Comparison of ENCODE assay signal across 24 cellular contexts in genomic region chr10:106643521-106643920, GRCh38.
DNase-seq lines count a peak whose midpoint lies in the region; ATAC-seq, FAIRE-seq and TF ChIP-seq lines count a peak whose summit lies in the region.
"Had no signal": no experiment of that assay in that cellular context is flagged by ENCODE, and none has a peak within 500 bp of the region (broad histone marks: within the 10 kb centered on the region; RNA-seq: fewer than 3 reads in every experiment).

No MANE protein-coding gene starts in this region.

- no peak overlapping the region for H2AFZ ChIP-seq in GM12878 (ENCODE audit: control insufficient read depth, low read depth, low read length)

- RAD21 ChIA-PET in GM12878 (lab: Charles Lee; ENCODE audit: unreplicated experiment) = no interaction called here

- H3K9me3 ChIP-seq in GM12878 (replicated peaks; ENCODE audit: control insufficient read depth, insufficient read depth, low read length) = no peaks in the 10 kb centered on the region
- H3K9me3 ChIP-seq: BLaER1 treated with 17β-estradiol and CSF1 and Interleukin-3, amounts not matched to agents 10 nM and 100 nM; Caco-2 had no signal

- no peaks in the 10 kb centered on the region for H3K79me2 ChIP-seq in GM12878 (ENCODE audit: control insufficient read depth, insufficient read depth, low read length)

- no peak overlapping the region for H3K4me3 ChIP-seq in GM12878
- H3K4me3 ChIP-seq: BLaER1 treated with 17β-estradiol and CSF1 and Interleukin-3, amounts not matched to agents 10 nM and 100 nM had no signal

- no peak overlapping the region for H3K4me3 Mint-ChIP-seq in glutamatergic neuron (ENCODE audit: unreplicated experiment)
- H3K4me3 Mint-ChIP-seq in endothelial cell (ENCODE audit: unreplicated experiment) = no peak overlapping the region
- H3K4me3 Mint-ChIP-seq: B cell; CD4-positive, alpha-beta T cell; CD8-positive, alpha-beta T cell had no signal

- H3K27me3 Mint-ChIP-seq in glutamatergic neuron (ENCODE audit: unreplicated experiment) (peaks cover 3% of the 10 kb centered on the region), endothelial cell (ENCODE audit: unreplicated experiment) (no peaks in the 10 kb centered on the region)
- H3K27me3 Mint-ChIP-seq: B cell; CD4-positive, alpha-beta T cell had no signal

- no peak for TF ChIP-seq RAD21 in GM12878 (IDR thresholded peaks at IDR 0.05; ENCODE audit: insufficient read depth, low read depth, low read length)

- FAIRE-seq in GM12878 (lab: Jason Lieb, UNC) = no peak
- FAIRE-seq: A204.1, D721Med, G401.6, GM12892, GM18507 had no signal

- 2% methylated on average over 2 of the region's 2 CpGs for whole genome bisulfite sequencing in GM12878 (ENCODE audit: insufficient coverage, insufficient replicate concordance, low lambda C conversion rate, missing lambda C conversion rate)

- no peaks in the 10 kb centered on the region for H4K20me1 ChIP-seq in GM12878 (ENCODE audit: control insufficient read depth, insufficient read depth)
- H4K20me1 ChIP-seq: BLaER1 treated with 17β-estradiol and CSF1 and Interleukin-3, amounts not matched to agents 10 nM and 100 nM had no signal

- H3K36me3 Mint-ChIP-seq in glutamatergic neuron (ENCODE audit: unreplicated experiment) (no peaks in the 10 kb centered on the region), endothelial cell (ENCODE audit: low read depth, unreplicated experiment) (no peaks in the 10 kb centered on the region)
- H3K36me3 Mint-ChIP-seq: CD8-positive, alpha-beta T cell had no signal

- no peak overlapping the region for H3K4me2 ChIP-seq in GM12878 (ENCODE audit: control insufficient read depth, insufficient read depth)
- H3K4me2 ChIP-seq: BLaER1 treated with 17β-estradiol and CSF1 and Interleukin-3, amounts not matched to agents 10 nM and 100 nM had no signal

- H3K36me3 ChIP-seq in GM12878 (ENCODE audit: control insufficient read depth in 2 of 2, insufficient read depth in 2 of 2, low read length in 1 of 2) = no peaks in the 10 kb centered on the region
- H3K36me3 ChIP-seq: BLaER1 treated with 17β-estradiol and CSF1 and Interleukin-3, amounts not matched to agents 10 nM and 100 nM had no signal

- intact Hi-C loops in GM12878 (cut with micrococcal nuclease; ENCODE audit: unreplicated experiment) = no loop called here
- intact Hi-C loops in sciatic nerve (cut with DNase I) = no loop called here

- peak; percentile 28; the same call in 1 of the 3 replicates for ATAC-seq in GM12878
- ATAC-seq in sciatic nerve = no peak
- ATAC-seq: CD8-positive, alpha-beta T cell had no signal

- H3K9ac ChIP-seq in GM12878 (ENCODE audit: control insufficient read depth, insufficient read depth, low read length) = no peak overlapping the region
- H3K9ac ChIP-seq: BLaER1 treated with 17β-estradiol and CSF1 and Interleukin-3, amounts not matched to agents 10 nM and 100 nM had no signal

- H3K27ac Mint-ChIP-seq in glutamatergic neuron (ENCODE audit: unreplicated experiment) = peak overlapping the region; percentile 79
- no peak overlapping the region for H3K27ac Mint-ChIP-seq in endothelial cell (ENCODE audit: unreplicated experiment)
- H3K27ac Mint-ChIP-seq: B cell; CD4-positive, alpha-beta T cell; CD8-positive, alpha-beta T cell had no signal

- peaks cover 0 to 2% of the 10 kb centered on the region in 2 experiments; a peak in 2 of 4 replicates for H3K27me3 ChIP-seq in GM12878 (replicated peaks in 1 of 2; ENCODE audit: control insufficient read depth in 2 of 2, insufficient read depth in 2 of 2, low read length in 1 of 2)
- H3K27me3 ChIP-seq: BLaER1 treated with 17β-estradiol and CSF1 and Interleukin-3, amounts not matched to agents 10 nM and 100 nM had no signal

- CTCF ChIA-PET in GM12878 (lab: Yijun Ruan, JAX) = interaction anchor here (0.9 to 1.6 kb wide), 4 partner anchors 10 to 63 kb away, joined by 3 to 6 read pairs (median 4); no protein-coding TSS in a partner anchor

- SMC1A ChIA-PET in GM12878 (lab: Charles Lee; ENCODE audit: uncharacterized antibody, unreplicated experiment) = interaction anchor here (0.9 to 2.7 kb wide), 6 partner anchors 11 to 28 kb away, joined by 3 to 9 read pairs (median 5); no protein-coding TSS in a partner anchor

- no TSS peak for BruUV-seq in GM12878 (replicated peaks; lab: Mats Ljungman, UMichigan)

- in situ Hi-C loops in GM12878 (cut with MboI) = no loop called here

- H3K27ac ChIP-seq in GM12878 (ENCODE audit: control insufficient read depth, insufficient read depth) = no peak overlapping the region
- H3K27ac ChIP-seq: BLaER1 treated with 17β-estradiol and CSF1 and Interleukin-3, amounts not matched to agents 10 nM and 100 nM; C4-2B had no signal

- no peak for DNase-seq in GM12878 (ENCODE audit: low read depth, low spot score)
- DNase-seq in glutamatergic neuron = no peak
- peak; percentile 20 for DNase-seq in retina
- DNase-seq in superior temporal gyrus (ENCODE audit: extremely low spot score) = peak; percentile 35
- DNase-seq in AG08396 (ENCODE audit: low spot score) = no peak
- no peak for DNase-seq in sciatic nerve (ENCODE audit: low spot score)
- DNase-seq in endothelial cell (ENCODE audit: low spot score) = no peak
- DNase-seq: 8988T; ACHN; AML-193; Caco-2; Calu3; CD4-positive, alpha-beta T cell; CD8-positive, alpha-beta T cell; DMS79 treated with DMSO at 0.1 percent for 48 hours; GF-D8 had no signal

- no peak for TF ChIP-seq CTCF in GM12878 (IDR thresholded peaks at IDR 0.05 in 2 of 3, conservative IDR thresholded peaks at IDR 0.05 in 1 of 3; ENCODE audit: control insufficient read depth in 2 of 3, extremely low read depth in 1 of 3, insufficient read depth in 1 of 3, low read depth in 3 of 3, low read length in 3 of 3)
- no peak for TF ChIP-seq CTCF in glutamatergic neuron (IDR thresholded peaks at IDR 0.05; ENCODE audit: partially characterized antibody, unreplicated experiment)
- no peak for TF ChIP-seq CTCF in endothelial cell (IDR thresholded peaks at IDR 0.05; ENCODE audit: unreplicated experiment)

- H3K4me1 ChIP-seq in GM12878 (ENCODE audit: control insufficient read depth, insufficient read depth, low read length) = no peaks in the 10 kb centered on the region
- H3K4me1 ChIP-seq: Caco-2 had no signal

- no peak for TF ChIP-seq EP300 in GM12878 (IDR thresholded peaks at IDR 0.05; ENCODE audit: borderline replicate concordance in 1 of 2, control insufficient read depth in 1 of 2, low read depth in 2 of 2, low read length in 2 of 2)

- peaks cover 16% of the 10 kb centered on the region for H3K4me1 Mint-ChIP-seq in glutamatergic neuron (ENCODE audit: low read depth, unreplicated experiment)
- no peaks in the 10 kb centered on the region for H3K4me1 Mint-ChIP-seq in endothelial cell (ENCODE audit: unreplicated experiment)
- H3K4me1 Mint-ChIP-seq: B cell had no signal

- H3K9me3 Mint-ChIP-seq in glutamatergic neuron (ENCODE audit: unreplicated experiment) = peaks cover 3% of the 10 kb centered on the region
- no peaks in the 10 kb centered on the region for H3K9me3 Mint-ChIP-seq in endothelial cell (ENCODE audit: unreplicated experiment)
- H3K9me3 Mint-ChIP-seq: CD8-positive, alpha-beta T cell had no signal

- no peak for TF ChIP-seq POLR2A in GM12878 (IDR thresholded peaks at IDR 0.05; ENCODE audit: low read depth, low read length)

- POLR2A ChIA-PET in GM12878 (lab: Charles Lee) = no interaction called here

TF ChIP-seq in GM12878, 131 proteins besides CTCF, POLR2A, EP300 and RAD21:
- TF ChIP-seq BACH1 (IDR thresholded peaks at IDR 0.05; ENCODE audit: borderline replicate concordance) = no peak
- TF ChIP-seq SMAD5 (IDR thresholded peaks at IDR 0.05; ENCODE audit: low read depth) = no peak
- TF ChIP-seq ESRRA (IDR thresholded peaks at IDR 0.05; ENCODE audit: low read length) = no peak
- TF ChIP-seq ZNF24 (IDR thresholded peaks at IDR 0.05) = no peak
- no peak for TF ChIP-seq SP1 (IDR thresholded peaks at IDR 0.05; ENCODE audit: low read depth, low read length)
- no peak for TF ChIP-seq CBX5 (IDR thresholded peaks at IDR 0.05; ENCODE audit: low read depth)
- TF ChIP-seq WRNIP1 (IDR thresholded peaks at IDR 0.05; ENCODE audit: borderline replicate concordance, low read depth, low read length) = no peak
TF ChIP-seq in GM12878: peak in this region for 0.

Comparison
In these comparisons a context has a peak if more than half of its experiments do, and no peak if none do; other contexts are left out.
1. DNase-seq: peak in retina (single experiment) and superior temporal gyrus (single experiment); none in GM12878 (single experiment), glutamatergic neuron (single experiment), AG08396 (single experiment), sciatic nerve (single experiment) and endothelial cell (single experiment).